In genomic region chr19:40465781-40466218, GRCh38 we compare ENCODE assay signal across 8 cellular contexts. TPM values are rescaled to one million over a fixed set of nuclear protein-coding genes. Genes with fewer than 3 reads are reported as not detected.
DNase-seq lines count a peak whose midpoint lies in the region; ATAC-seq, FAIRE-seq and TF ChIP-seq lines count a peak whose summit lies in the region.

No MANE protein-coding gene starts in this region.

- H3K79me2 ChIP-seq in OCI-LY7 (ENCODE audit: insufficient read depth, low read depth, low read length), result no peaks in the 10 kb centered on the region

- H3K9me3 ChIP-seq in OCI-LY7 (ENCODE audit: low read length) (no peaks in the 10 kb centered on the region), mononuclear cell (ENCODE audit: low read depth, low read length) (no peaks in the 10 kb centered on the region)

- no peaks in the 10 kb centered on the region for H3K9me2 ChIP-seq in OCI-LY7 (ENCODE audit: insufficient read depth, low read length)

- H3K27me3 Mint-ChIP-seq in IgD-negative memory B cell, result peaks cover 5% of the 10 kb centered on the region

- TF ChIP-seq CTCF in D721Med (IDR thresholded peaks at IDR 0.05; ENCODE audit: insufficient read depth, missing control alignments), result no peak
- no peak for TF ChIP-seq CTCF in OCI-LY7 (conservative IDR thresholded peaks at IDR 0.05; ENCODE audit: low read length)

- H3K36me3 ChIP-seq in OCI-LY7 (ENCODE audit: insufficient read depth, low read length), result no peaks in the 10 kb centered on the region

- FAIRE-seq in D721Med (lab: Jason Lieb, UNC), result no peak

- H3K4me3 Mint-ChIP-seq in IgD-negative memory B cell, result peak overlapping the region; percentile 54 to 91 (median 84)

- peak overlapping the region; percentile 95 for H3K4me2 ChIP-seq in OCI-LY7 (ENCODE audit: low read length)

- POLR2A ChIA-PET in OCI-LY7 (lab: Charles Lee), result interaction anchor here (0.9 to 1.6 kb wide), 2 partner anchors 13 to 31 kb away, joined by 3 to 4 read pairs; no protein-coding TSS in a partner anchor

- CTCF ChIA-PET in OCI-LY7 (lab: Charles Lee; ENCODE audit: unreplicated experiment), result no interaction called here

- peak; percentile 87 for DNase-seq in D721Med (ENCODE audit: insufficient read length, low spot score)
- peak; percentile 99 for DNase-seq in OCI-LY7 (ENCODE audit: low spot score)
- DNase-seq in activated T-cell treated with anti-CD3 and anti-CD28 coated beads for 4 hours, result peak; percentile 100
- DNase-seq in epidermal melanocyte (ENCODE audit: insufficient read length, low spot score), result peak; percentile 96
- DNase-seq in stimulated activated CD8-positive, alpha-beta memory T cell treated with anti-CD3 and anti-CD28 coated beads, Interleukin-2, amount 100 ng/mL, for 1 hour (ENCODE audit: low read depth in 2 of 2), result peak; percentile 98 to 99

- peak overlapping the region; percentile 78 for H3K4me3 ChIP-seq in OCI-LY7 (ENCODE audit: low read depth, low read length, poor library complexity, severe bottlenecking)
- H3K4me3 ChIP-seq in mononuclear cell (ENCODE audit: low read length), result peak overlapping the region; percentile 46

- H3K9me3 Mint-ChIP-seq in IgD-negative memory B cell, result no peaks in the 10 kb centered on the region

- H3K4me1 ChIP-seq in OCI-LY7 (ENCODE audit: insufficient read depth, low read length, poor library complexity, severe bottlenecking), result peaks cover 42% of the 10 kb centered on the region
- H3K4me1 ChIP-seq in mononuclear cell (ENCODE audit: insufficient read depth, low read length), result peaks cover 61% of the 10 kb centered on the region

- H3K27me3 ChIP-seq in mononuclear cell (ENCODE audit: insufficient read depth, low read length), result peaks cover 13% of the 10 kb centered on the region

- no peak overlapping the region for H3K27ac ChIP-seq in OCI-LY7 (ENCODE audit: low read depth, low read length, poor library complexity, severe bottlenecking)

- peak overlapping the region; percentile 53 to 88 (median 73) for H3K27ac Mint-ChIP-seq in IgD-negative memory B cell

- no peaks in the 10 kb centered on the region for H4K20me1 ChIP-seq in OCI-LY7 (ENCODE audit: insufficient read depth, low read length)

- H2AFZ ChIP-seq in OCI-LY7 (ENCODE audit: low read length), result peak overlapping the region; percentile 80

- intact Hi-C loops in OCI-LY7 (cut with micrococcal nuclease; ENCODE audit: unreplicated experiment), result loop anchor here (2.0 kb wide), 2 partner anchors 45 to 133 kb away; no protein-coding TSS in a partner anchor

- no peaks in the 10 kb centered on the region for H3K36me3 Mint-ChIP-seq in IgD-negative memory B cell

- H3K4me1 Mint-ChIP-seq in IgD-negative memory B cell, result peaks cover 14 to 28% (median 24%) of the 10 kb centered on the region in 3 donors

- peak; percentile 83 for ATAC-seq in GM21619 (IDR thresholded peaks at IDR 0.05; ENCODE audit: unreplicated experiment)

- no TSS peak for BruUV-seq in OCI-LY7 (replicated peaks; lab: Mats Ljungman, UMichigan)

RNA-seq across cellular contexts. Expression of gene BLVRB, which starts 0.3 kb away (rescaled TPM):
- polyA plus RNA-seq in IgD-negative memory B cell, result 35.9 TPM
- 46.0 and 48.5 TPM in 2 replicates for total RNA-seq in OCI-LY7 (2014; rRNA removed; shearing (Covaris generic))
- total RNA-seq in OCI-LY7 (2022) (40.3 and 45.0 TPM in 2 replicates), mononuclear cell (39.8 TPM)

RNA-seq across cellular contexts. Expression of gene SPTBN4, which starts 1.0 kb away (rescaled TPM):
- polyA plus RNA-seq in IgD-negative memory B cell, result not detected
- 2.2 and 6.3 TPM in 2 replicates for total RNA-seq in OCI-LY7 (2014; rRNA removed; shearing (Covaris generic))
- total RNA-seq in OCI-LY7 (2022) (3.3 and 4.1 TPM in 2 replicates), mononuclear cell (under 0.01 TPM)

RNA-seq across cellular contexts. Expression of gene SERTAD3, which starts 21.7 kb away (rescaled TPM):
- polyA plus RNA-seq in IgD-negative memory B cell, result 29.2 TPM
- total RNA-seq in OCI-LY7 (2014; rRNA removed; shearing (Covaris generic)), result 12.2 and 15.7 TPM in 2 replicates
- total RNA-seq in OCI-LY7 (2022) (18.6 and 21.3 TPM in 2 replicates), mononuclear cell (20.7 TPM)

RNA-seq across cellular contexts. Expression of gene SERTAD1, which starts 40.0 kb away (rescaled TPM):
- 13.2 TPM for polyA plus RNA-seq in IgD-negative memory B cell
- total RNA-seq in OCI-LY7 (2014; rRNA removed; shearing (Covaris generic)), result 5.0 and 5.7 TPM in 2 replicates
- total RNA-seq in OCI-LY7 (2022) (5.5 and 6.1 TPM in 2 replicates), mononuclear cell (16.1 TPM)

RNA-seq across cellular contexts. Expression of gene PRX, which starts 52.6 kb away (rescaled TPM):
- polyA plus RNA-seq in IgD-negative memory B cell, result 0.21 TPM
- 1.8 and 2.2 TPM in 2 replicates for total RNA-seq in OCI-LY7 (2014; rRNA removed; shearing (Covaris generic))
- total RNA-seq in OCI-LY7 (2022), result 4.0 and 4.9 TPM in 2 replicates
- total RNA-seq in mononuclear cell, result 1.0 TPM
